Comparison of ENCODE assay signal across 9 cellular contexts in genomic region chr11:721913-722811, GRCh38. TPM values are rescaled to one million over a fixed set of nuclear protein-coding genes. Genes with fewer than 3 reads are reported as not detected.
DNase-seq lines count a peak whose midpoint lies in the region; ATAC-seq and TF ChIP-seq lines count a peak whose summit lies in the region.
"Had no signal": no experiment of that assay in that cellular context is flagged by ENCODE, and none has a peak within 500 bp of the region (broad histone marks: within the 10 kb centered on the region; RNA-seq: fewer than 3 reads in every experiment).

No MANE protein-coding gene starts in this region.

- peaks cover 2% of the 10 kb centered on the region for H3K27me3 ChIP-seq in rectal smooth muscle tissue (ENCODE audit: control insufficient read depth, insufficient read depth, low read length)

- H3K27ac Mint-ChIP-seq in activated T-cell treated with anti-CD3 and anti-CD28 coated beads, Interleukin-2, amount 50 U/mL, for 24 hours: no peak overlapping the region
- no peak overlapping the region for H3K27ac Mint-ChIP-seq in chondrocyte (ENCODE audit: unreplicated experiment)

- H3K27me3 Mint-ChIP-seq in activated T-cell treated with anti-CD3 and anti-CD28 coated beads, Interleukin-2, amount 50 U/mL, for 24 hours: peaks cover 31% of the 10 kb centered on the region
- no peaks in the 10 kb centered on the region for H3K27me3 Mint-ChIP-seq in chondrocyte (ENCODE audit: low read depth)

- in situ Hi-C loops in GM13976 (cut with MboI; ENCODE audit: low sequenced_read_pairs, unreplicated experiment): loop anchor here (10.0 kb wide), 1 partner anchor 167 kb away; no protein-coding TSS in a partner anchor

- DNase-seq in GM13976 (ENCODE audit: low spot score) (peak; percentile 75), NCI-H2227 (lab: John Stamatoyannopoulos, UW; ENCODE audit: unreplicated experiment) (peak; percentile 65), HuH-7 (ENCODE audit: low spot score) (no peak), chondrocyte (ENCODE audit: low spot score) (no peak)
- peak; percentile 62 for DNase-seq in activated T-cell treated with anti-CD3 and anti-CD28 coated beads, Interleukin-2, amount 50 U/mL, for 24 hours
- DNase-seq: NCI-H1930 had no signal

- no peaks in the 10 kb centered on the region for H3K36me3 Mint-ChIP-seq in activated T-cell treated with anti-CD3 and anti-CD28 coated beads, Interleukin-2, amount 50 U/mL, for 24 hours (ENCODE audit: low read depth)
- H3K36me3 Mint-ChIP-seq in chondrocyte (ENCODE audit: low read depth): peaks cover 7% of the 10 kb centered on the region
- H3K36me3 Mint-ChIP-seq: brain had no signal

- H3K9me3 Mint-ChIP-seq in activated T-cell treated with anti-CD3 and anti-CD28 coated beads, Interleukin-2, amount 50 U/mL, for 24 hours: no peaks in the 10 kb centered on the region
- no peaks in the 10 kb centered on the region for H3K9me3 Mint-ChIP-seq in chondrocyte (ENCODE audit: low read depth)

- H3K36me3 ChIP-seq in rectal smooth muscle tissue (ENCODE audit: control insufficient read depth, insufficient read depth, low read length): no peaks in the 10 kb centered on the region

- TF ChIP-seq CTCF in GM13976 (IDR thresholded peaks at IDR 0.05; ENCODE audit: borderline replicate concordance, control extremely low read depth, extremely low read depth, insufficient read depth, missing control alignments): no peak
- no peak for TF ChIP-seq CTCF in chondrocyte (IDR thresholded peaks at IDR 0.05)

- no peak overlapping the region for H3K9ac ChIP-seq in rectal smooth muscle tissue (ENCODE audit: low read length)

- no peak for ATAC-seq in HG03097 (IDR thresholded peaks at IDR 0.05; ENCODE audit: low FRiP score, unreplicated experiment)

- peaks cover 22% of the 10 kb centered on the region for H3K4me1 Mint-ChIP-seq in activated T-cell treated with anti-CD3 and anti-CD28 coated beads, Interleukin-2, amount 50 U/mL, for 24 hours (ENCODE audit: low read depth)
- H3K4me1 Mint-ChIP-seq in chondrocyte (ENCODE audit: low read depth): peaks cover 12% of the 10 kb centered on the region

- no peak overlapping the region for H3K4me3 Mint-ChIP-seq in activated T-cell treated with anti-CD3 and anti-CD28 coated beads, Interleukin-2, amount 50 U/mL, for 24 hours
- H3K4me3 Mint-ChIP-seq in chondrocyte (ENCODE audit: unreplicated experiment): no peak overlapping the region

- peak overlapping the region; percentile 25 for H3K4me3 ChIP-seq in rectal smooth muscle tissue (ENCODE audit: low read length)

- H3K27ac ChIP-seq in rectal smooth muscle tissue (ENCODE audit: low read depth, low read length): no peak overlapping the region

- H3K4me1 ChIP-seq in rectal smooth muscle tissue (ENCODE audit: control insufficient read depth, insufficient read depth, low read length): no peaks in the 10 kb centered on the region

RNA-seq across cellular contexts. Expression of gene EPS8L2, which starts 16.1 kb away (rescaled TPM):
- 17.2 to 51.6 TPM (median 45.7 TPM) in 3 replicates for total RNA-seq in chondrocyte

RNA-seq across cellular contexts. Expression of gene TALDO1, which starts 25.1 kb away (rescaled TPM):
- 128 to 227 TPM (median 151 TPM) in 3 replicates for total RNA-seq in chondrocyte

RNA-seq across cellular contexts. Expression of gene TMEM80, which starts 26.5 kb away (rescaled TPM):
- 16.9 to 31.3 TPM (median 20.3 TPM) in 3 replicates for total RNA-seq in chondrocyte

RNA-seq across cellular contexts. Expression of gene DEAF1, which starts 27.1 kb away (rescaled TPM):
- 67.6 to 70.4 TPM (median 67.9 TPM) in 3 replicates for total RNA-seq in chondrocyte

RNA-seq across cellular contexts. Expression of gene GATD1, which starts 55.1 kb away (rescaled TPM):
- 47.2 to 55.0 TPM (median 52.3 TPM) in 3 replicates for total RNA-seq in chondrocyte

Comparison
In these comparisons a context has a peak if more than half of its experiments do, and no peak if none do; other contexts are left out.
1. DNase-seq: peak in GM13976 (single experiment), NCI-H2227 (single experiment) and activated T-cell treated with anti-CD3 and anti-CD28 coated beads, Interleukin-2, amount 50 U/mL, for 24 hours (single experiment); none in HuH-7 (single experiment) and chondrocyte (single experiment).